ENCODE assay signal across 10 cellular contexts in the genomic region with DNA sequence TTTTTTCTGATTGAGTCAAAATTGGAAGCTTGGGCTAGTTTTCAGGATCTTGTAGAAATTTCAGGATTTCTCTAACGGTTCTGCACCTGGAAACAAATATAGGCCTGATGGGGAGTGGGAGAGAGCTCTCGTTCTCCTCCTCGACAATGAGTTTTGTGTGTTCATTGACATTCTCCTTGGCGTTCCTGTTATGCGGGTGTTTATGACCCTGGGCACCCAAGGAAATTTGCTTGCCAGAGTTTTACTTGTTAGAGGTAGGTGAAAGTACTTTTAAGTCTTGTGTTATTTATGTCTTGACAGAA. TPM values are rescaled to one million over a fixed set of nuclear protein-coding genes. Genes with fewer than 3 reads are reported as not detected.
DNase-seq lines count a peak whose midpoint lies in the region; ATAC-seq, FAIRE-seq and TF ChIP-seq lines count a peak whose summit lies in the region.
"Had no signal": no experiment of that assay in that cellular context is flagged by ENCODE, and none has a peak within 500 bp of the region (broad histone marks: within the 10 kb centered on the region; RNA-seq: fewer than 3 reads in every experiment).

No MANE protein-coding gene starts in this region.

- peak overlapping the region; percentile 98 for H3K4me3 Mint-ChIP-seq in activated naive CD4-positive, alpha-beta T cell treated with anti-CD3 and anti-CD28 coated beads, Interleukin-2, amount 50 U/mL, for 24 hours

- H3K36me3 Mint-ChIP-seq in activated naive CD4-positive, alpha-beta T cell treated with anti-CD3 and anti-CD28 coated beads, Interleukin-2, amount 50 U/mL, for 24 hours: peaks cover 12% of the 10 kb centered on the region

- TF ChIP-seq CTCF in K562 (IDR thresholded peaks at IDR 0.05 in 2 of 3, conservative IDR thresholded peaks at IDR 0.05 in 1 of 3; ENCODE audit: insufficient read depth in 2 of 3, low read depth in 1 of 3, low read length in 3 of 3) (no peak), upper lobe of left lung (IDR thresholded peaks at IDR 0.05) (no peak)

- H3K27ac ChIP-seq in K562 (ENCODE audit: extremely low read depth, low read depth, low read length): peak overlapping the region; percentile 99; the same call in 1 of the 3 replicates
- H3K27ac ChIP-seq in upper lobe of left lung: peak overlapping the region in 3 of 4 donors; percentile 49 to 98 (median 97)

- CTCF ChIA-PET in K562 (lab: Yijun Ruan, JAX; ENCODE audit: low intra/inter-chr PET ratio): interaction anchor here (0.6 kb wide), 1 partner anchor 29 kb away, joined by 3 read pairs; no protein-coding TSS in a partner anchor

- no peaks in the 10 kb centered on the region for H3K9me3 Mint-ChIP-seq in activated naive CD4-positive, alpha-beta T cell treated with anti-CD3 and anti-CD28 coated beads, Interleukin-2, amount 50 U/mL, for 24 hours

- 7% methylated on average over 5 of the region's 5 CpGs for WGBS in K562 (ENCODE audit: insufficient coverage, low coverage, missing lambda C conversion rate)
- 23 to 36% methylated on average over 5 of the region's 5 CpGs for WGBS in upper lobe of left lung, 2 donors

- intact Hi-C loops in K562 (cut with micrococcal nuclease): no loop called here

- peaks cover 35% of the 10 kb centered on the region for H4K20me1 ChIP-seq in K562 (replicated peaks; ENCODE audit: control insufficient read depth, insufficient read depth, low read length)

- TF ChIP-seq EP300 in K562 (IDR thresholded peaks at IDR 0.05; ENCODE audit: low read length) (no peak), upper lobe of left lung (IDR thresholded peaks at IDR 0.05) (no peak)

- no peak for FAIRE-seq in K562 (lab: Jason Lieb, UNC)

- peak overlapping the region; percentile 99 for H3K4me2 ChIP-seq in K562 (ENCODE audit: insufficient read depth, low read length)

- peak overlapping the region; percentile 77 for H3K27ac Mint-ChIP-seq in activated naive CD4-positive, alpha-beta T cell treated with anti-CD3 and anti-CD28 coated beads, Interleukin-2, amount 50 U/mL, for 24 hours

- H3K4me1 Mint-ChIP-seq in activated naive CD4-positive, alpha-beta T cell treated with anti-CD3 and anti-CD28 coated beads, Interleukin-2, amount 50 U/mL, for 24 hours: peaks cover 60% of the 10 kb centered on the region

- H3K27me3 ChIP-seq in K562 (ENCODE audit: control insufficient read depth in 2 of 2, insufficient read depth in 2 of 2, low read length in 2 of 2) (no peaks in the 10 kb centered on the region), mucosa of stomach (ENCODE audit: control insufficient read depth, insufficient read depth, low read length) (no peaks in the 10 kb centered on the region), upper lobe of left lung (no peaks in the 10 kb centered on the region)

- H3K79me2 ChIP-seq in K562 (ENCODE audit: control insufficient read depth, insufficient read depth, low read length): peaks cover 70% of the 10 kb centered on the region

- TF ChIP-seq POLR2A in K562 (conservative IDR thresholded peaks at IDR 0.05) (no peak), upper lobe of left lung (IDR thresholded peaks at IDR 0.05) (no peak)

- ATAC-seq in K562 (no peak), upper lobe of left lung (ENCODE audit: low FRiP score in 2 of 2) (no peak), HG02973 (IDR thresholded peaks at IDR 0.05; ENCODE audit: unreplicated experiment) (no peak)

- H3K9me3 ChIP-seq in K562 (replicated peaks; ENCODE audit: control insufficient read depth, insufficient read depth, low read depth, low read length) (no peaks in the 10 kb centered on the region), mucosa of stomach (ENCODE audit: control insufficient read depth, low read length) (no peaks in the 10 kb centered on the region), upper lobe of left lung (no peaks in the 10 kb centered on the region)

- no TSS peak for BruUV-seq in K562 (replicated peaks; lab: Mats Ljungman, UMichigan)

- peaks cover 17 to 29% of the 10 kb centered on the region in 2 experiments; a peak in 4 of 5 replicates for H3K4me1 ChIP-seq in K562 (replicated peaks in 1 of 2; ENCODE audit: control insufficient read depth in 2 of 2, insufficient read depth in 2 of 2, low read length in 2 of 2)
- peaks cover 19% of the 10 kb centered on the region for H3K4me1 ChIP-seq in mucosa of stomach (ENCODE audit: control insufficient read depth, insufficient read depth, low read length)
- peaks cover 26 to 74% (median 59%) of the 10 kb centered on the region in 4 donors for H3K4me1 ChIP-seq in upper lobe of left lung

- TF ChIP-seq RAD21 in K562 (CRISPR knock-in tag; conservative IDR thresholded peaks at IDR 0.05 in 1 of 2, IDR thresholded peaks at IDR 0.05 in 1 of 2): no peak

- no peak for DNase-seq in activated naive CD4-positive, alpha-beta T cell treated with anti-CD3 and anti-CD28 coated beads, Interleukin-2, amount 50 U/mL, for 16 hours
- peak in 1 of 4 experiments; percentile 12 for DNase-seq in K562 (ENCODE audit: extremely low read depth in 1 of 4, low spot score in 3 of 4)
- DNase-seq in upper lobe of left lung: no peak
- no peak for DNase-seq in GM19240 (ENCODE audit: insufficient read length, low spot score)
- no peak for DNase-seq in hippocampal formation (lab: John Stamatoyannopoulos, UW)
- DNase-seq: DMS 273 treated with DMSO at 0.1 percent for 48 hours, NCI-H2081 treated with DMSO at 0.1 percent for 48 hours had no signal

- H3K9me1 ChIP-seq in K562 (ENCODE audit: control insufficient read depth, insufficient read depth, low read length): peaks cover 3% of the 10 kb centered on the region

- H2AFZ ChIP-seq in K562 (ENCODE audit: low read depth, low read length): no peak overlapping the region

- H3K27me3 Mint-ChIP-seq in activated naive CD4-positive, alpha-beta T cell treated with anti-CD3 and anti-CD28 coated beads, Interleukin-2, amount 50 U/mL, for 24 hours: no peaks in the 10 kb centered on the region

- POLR2A ChIA-PET in K562 (lab: Yijun Ruan, JAX): interaction anchor here (0.6 to 2.2 kb wide), 8 partner anchors 9 to 133 kb away, joined by 3 to 16 read pairs (median 4); no protein-coding TSS in a partner anchor

- peaks cover 25% of the 10 kb centered on the region; the same call in 2 of the 3 replicates for H3K36me3 ChIP-seq in K562 (ENCODE audit: control insufficient read depth, insufficient read depth, low read length)
- H3K36me3 ChIP-seq in mucosa of stomach (ENCODE audit: control insufficient read depth, insufficient read depth, low read length): no peaks in the 10 kb centered on the region
- H3K36me3 ChIP-seq in upper lobe of left lung: no peaks in the 10 kb centered on the region

- H3K9ac ChIP-seq in K562 (ENCODE audit: insufficient read depth in 1 of 2, low read depth in 2 of 2, low read length in 2 of 2) (peak overlapping the region in 1 of 2 experiments; percentile 94; a peak in 2 of 4 replicates), mucosa of stomach (ENCODE audit: low read length) (no peak overlapping the region)

- H3K4me3 ChIP-seq in K562: peak overlapping the region; percentile 96
- H3K4me3 ChIP-seq in mucosa of stomach (ENCODE audit: low read length): peak overlapping the region; percentile 70
- peak overlapping the region in 3 of 4 donors; percentile 87 to 97 (median 94) for H3K4me3 ChIP-seq in upper lobe of left lung

- in situ Hi-C loops in K562 (cut with MboI): no loop called here

TF ChIP-seq in K562, 482 proteins besides CTCF, POLR2A, EP300 and RAD21:
- TF ChIP-seq, protein P1, sequence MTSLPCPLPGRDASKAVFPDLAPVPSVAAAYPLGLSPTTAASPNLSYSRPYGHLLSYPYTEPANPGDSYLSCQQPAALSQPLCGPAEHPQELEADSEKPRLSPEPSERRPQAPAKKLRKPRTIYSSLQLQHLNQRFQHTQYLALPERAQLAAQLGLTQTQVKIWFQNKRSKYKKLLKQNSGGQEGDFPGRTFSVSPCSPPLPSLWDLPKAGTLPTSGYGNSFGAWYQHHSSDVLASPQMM (CRISPR knock-in tag; IDR thresholded peaks at IDR 0.05): no peak
- TF ChIP-seq LCOR (CRISPR knock-in tag; IDR thresholded peaks at IDR 0.05): 0 out of 2 replicates have a peak, but pooled peaks have one; percentile 7

RNA-seq across cellular contexts. Expression of a gene that starts 2.2 kb away (rescaled TPM):
- 293 and 377 TPM in 2 replicates for total RNA-seq in K562 (2011; cell fraction: chromatin; rRNA removed; ENCODE audit: low replicate concordance)
- total RNA-seq in K562 (2011; cell fraction: nucleolus; rRNA removed): 176 and 183 TPM in 2 replicates
- total RNA-seq in K562 (2011; cell fraction: nucleoplasm; rRNA removed): 261 and 321 TPM in 2 replicates
- total RNA-seq in K562 (2014; rRNA removed) (20.5 and 25.7 TPM in 2 replicates), K562 (2014; rRNA removed; fragmentation: Illumina TruSeq; extraction: Trizol) (32.3 and 36.0 TPM in 2 replicates), K562 (2015; rRNA removed; fragmentation: Illumina TruSeq; extraction: Trizol) (25.7 and 27.7 TPM in 2 replicates), K562 (2021) (63.5 and 65.3 TPM in 2 replicates), upper lobe of left lung (100 to 1,000 TPM in 3 of 6 donors, 10 to 100 TPM in 3; 60.6 to 389 (median 88.5) TPM)
- polyA plus RNA-seq in K562 (2011; rRNA removed) (48.7 and 56.4 TPM in 2 replicates), K562 (2014; fragmentation: Illumina TruSeq; extraction: Trizol) (45.1 and 48.7 TPM in 2 replicates), K562 (2014; fragmentation: Nextera tagmentation; extraction: Ambion mirVana) (1 to 10 TPM; 6.5 to 8.4 TPM), K562 (2014; rRNA removed) (38.6 and 44.3 TPM in 2 replicates)
- 23.8 and 39.3 TPM in 2 replicates for polyA plus RNA-seq in K562 (2011; cell fraction: cytosol; rRNA removed)
- 222 and 235 TPM in 2 replicates for polyA plus RNA-seq in K562 (2011; cell fraction: nucleus; rRNA removed)
- 39.0 and 51.7 TPM in 2 replicates for polyA plus RNA-seq in K562 (2012)
- polyA minus RNA-seq in K562 (2011; rRNA and poly(A)+ RNA removed): 65.7 and 67.5 TPM in 2 replicates
- polyA minus RNA-seq in K562 (2011; cell fraction: cytosol; rRNA and poly(A)+ RNA removed): 23.8 and 28.4 TPM in 2 replicates
- 55.1 and 86.6 TPM in 2 replicates for polyA minus RNA-seq in K562 (2011; cell fraction: nucleus; rRNA and poly(A)+ RNA removed)
